29 cellular contexts compared by ENCODE assay signal in genomic region chr2:1099418-1099817, GRCh38.
"Had no signal": no experiment of that assay in that cellular context is flagged by ENCODE, and none has a peak within 500 bp of the region (broad histone marks: within the 10 kb centered on the region; RNA-seq: fewer than 3 reads in every experiment).

No MANE protein-coding gene starts in this region.

- H3K27ac ChIP-seq: ascending aorta, breast epithelium, cardiac muscle cell, colonic mucosa, epithelial cell of prostate, esophagus squamous epithelium, gastroesophageal sphincter had no signal

- H3K4me1 Mint-ChIP-seq: activated T-helper 17 cell treated with anti-CD3 and anti-CD28 coated beads, Interleukin-2, amount 50 U/mL, for 72 hours had no signal

- H3K36me3 Mint-ChIP-seq: brain had no signal

- H3K4me3 ChIP-seq: ascending aorta, breast epithelium, cardiac muscle cell, colonic mucosa, esophagus squamous epithelium, gastroesophageal sphincter had no signal

- H3K27me3 ChIP-seq: ascending aorta, breast epithelium, cardiac muscle cell, colonic mucosa, esophagus squamous epithelium, gastroesophageal sphincter had no signal

- DNase-seq: activated CD4-positive, alpha-beta T cell treated with anti-CD3 and anti-CD28 coated beads for 1 hour; activated CD4-positive, alpha-beta T cell treated with anti-CD3 and anti-CD28 coated beads for 4 hours; activated CD4-positive, alpha-beta T cell treated with anti-CD3 and anti-CD28 coated beads, Interleukin-2, amount 50 U/mL, for 1 hour; activated CD4-positive, alpha-beta T cell treated with anti-CD3 and anti-CD28 coated beads, Interleukin-2, amount 50 U/mL, for 48 hours; activated CD8-positive, alpha-beta memory T cell treated with anti-CD3 and anti-CD28 coated beads for 24 hours; activated CD8-positive, alpha-beta T cell treated with anti-CD3 and anti-CD28 coated beads for 36 hours; activated effector memory CD4-positive, alpha-beta T cell treated with Interleukin-2 at 50 U/mL for 16 hours; activated gamma-delta T cell treated with Interleukin-2 at 50 U/mL for 16 hours; activated naive CD4-positive, alpha-beta T cell treated with anti-CD3 and anti-CD28 coated beads, Interleukin-2, amount 50 U/mL, for 16 hours; activated naive CD4-positive, alpha-beta T cell treated with Interleukin-2 at 50 U/mL for 16 hours; activated T-cell treated with anti-CD3 and anti-CD28 coated beads, Interleukin-2, amount 50 U/mL, for 4 hours; central memory CD4-positive, alpha-beta T cell; cerebellar nuclear complex; colonic mucosa; effector CD8-positive, alpha-beta T cell; esophagus squamous epithelium; foreskin melanocyte; T-helper 2 cell had no signal

- H3K4me1 ChIP-seq: ascending aorta, breast epithelium, colonic mucosa, esophagus squamous epithelium, gastroesophageal sphincter had no signal

- H3K9me3 ChIP-seq: ascending aorta, breast epithelium, colonic mucosa, esophagus squamous epithelium, gastroesophageal sphincter had no signal

- H3K36me3 ChIP-seq: ascending aorta, breast epithelium, cardiac muscle cell, colonic mucosa, esophagus squamous epithelium, gastroesophageal sphincter had no signal

- H3K27me3 Mint-ChIP-seq: activated CD8-positive, alpha-beta T cell treated with anti-CD3 and anti-CD28 coated beads for 36 hours; activated naive CD8-positive, alpha-beta T cell; activated T-helper 17 cell treated with anti-CD3 and anti-CD28 coated beads, Interleukin-2, amount 50 U/mL, for 72 hours; brain had no signal

- ATAC-seq: activated CD8-positive, alpha-beta T cell treated with anti-CD3 and anti-CD28 coated beads for 36 hours; activated T-cell treated with anti-CD3 and anti-CD28 coated beads, Interleukin-2, amount 50 U/mL, for 4 hours; activated T-helper 17 cell treated with anti-CD3 and anti-CD28 coated beads, Interleukin-2, amount 50 U/mL, for 72 hours; gastroesophageal sphincter; WTC11 had no signal

- FAIRE-seq: endometrium, endothelial cell of umbilical vein had no signal

- H3K9me3 Mint-ChIP-seq: activated CD8-positive, alpha-beta T cell treated with anti-CD3 and anti-CD28 coated beads for 36 hours; activated T-cell treated with anti-CD3 and anti-CD28 coated beads, Interleukin-2, amount 50 U/mL, for 4 hours; activated T-helper 17 cell treated with anti-CD3 and anti-CD28 coated beads, Interleukin-2, amount 50 U/mL, for 72 hours; brain; WTC11 had no signal

- H3K4me3 Mint-ChIP-seq: activated CD8-positive, alpha-beta T cell treated with anti-CD3 and anti-CD28 coated beads for 36 hours; activated naive CD8-positive, alpha-beta T cell; activated T-cell treated with anti-CD3 and anti-CD28 coated beads, Interleukin-2, amount 50 U/mL, for 4 hours; activated T-helper 17 cell treated with anti-CD3 and anti-CD28 coated beads, Interleukin-2, amount 50 U/mL, for 72 hours; brain; WTC11 had no signal

- H3K27ac Mint-ChIP-seq: activated CD8-positive, alpha-beta T cell treated with anti-CD3 and anti-CD28 coated beads for 36 hours; activated naive CD8-positive, alpha-beta T cell; activated T-helper 17 cell treated with anti-CD3 and anti-CD28 coated beads, Interleukin-2, amount 50 U/mL, for 72 hours; WTC11 had no signal
